8 cellular contexts compared by ENCODE assay signal in genomic region chr14:45252356-45253069, GRCh38. TPM values are rescaled to one million over a fixed set of nuclear protein-coding genes. Genes with fewer than 3 reads are reported as not detected.
DNase-seq lines count a peak whose midpoint lies in the region; ATAC-seq lines count a peak whose summit lies in the region.

No MANE protein-coding gene starts in this region.

- H2AFZ ChIP-seq in Karpas-422 (ENCODE audit: low read length), result no peak overlapping the region

- peaks cover 0 to 8% (median 0%) of the 10 kb centered on the region in 3 donors for H3K36me3 Mint-ChIP-seq in CD8-positive, alpha-beta memory T cell
- peaks cover 2% of the 10 kb centered on the region for H3K36me3 Mint-ChIP-seq in activated T-helper 1 cell treated with anti-CD3 and anti-CD28 coated beads, Interleukin-12 subunit alpha, Interleukin-12 subunit beta, Interleukin-2, Interleukin-4 antibody, amounts not matched to agents 30 ng/mL and 10 ng/mL and 1 ng/mL, durations not matched to agents 14 hours and 24 hours and 36 hours (ENCODE audit: low read depth)

- peaks cover 23 to 28% (median 27%) of the 10 kb centered on the region in 3 donors for H3K4me1 Mint-ChIP-seq in CD8-positive, alpha-beta memory T cell
- H3K4me1 Mint-ChIP-seq in activated T-helper 1 cell treated with anti-CD3 and anti-CD28 coated beads, Interleukin-12 subunit alpha, Interleukin-12 subunit beta, Interleukin-2, Interleukin-4 antibody, amounts not matched to agents 30 ng/mL and 10 ng/mL and 1 ng/mL, durations not matched to agents 14 hours and 24 hours and 36 hours (ENCODE audit: low read depth), result peaks cover 16% of the 10 kb centered on the region

- no peaks in the 10 kb centered on the region for H3K9me2 ChIP-seq in Karpas-422 (replicated peaks; ENCODE audit: insufficient read depth, low read length)

- peak overlapping the region; percentile 91 to 98 (median 95) for H3K4me3 Mint-ChIP-seq in CD8-positive, alpha-beta memory T cell
- H3K4me3 Mint-ChIP-seq in activated T-helper 1 cell treated with anti-CD3 and anti-CD28 coated beads, Interleukin-12 subunit alpha, Interleukin-12 subunit beta, Interleukin-2, Interleukin-4 antibody, amounts not matched to agents 30 ng/mL and 10 ng/mL and 1 ng/mL, durations not matched to agents 14 hours and 24 hours and 36 hours, result peak overlapping the region; percentile 94

- ATAC-seq in HG03108 (IDR thresholded peaks at IDR 0.05; ENCODE audit: unreplicated experiment) (no peak), HG03439 (IDR thresholded peaks at IDR 0.05; ENCODE audit: unreplicated experiment) (no peak)

- H3K4me3 ChIP-seq in CD8-positive, alpha-beta memory T cell (ENCODE audit: low read length), result peak overlapping the region; percentile 61
- H3K4me3 ChIP-seq in Karpas-422 (ENCODE audit: low read length), result peak overlapping the region; percentile 92
- H3K4me3 ChIP-seq in iPS-11a (ENCODE audit: low read depth, low read length), result peak overlapping the region; percentile 98

- H3K9me3 Mint-ChIP-seq in CD8-positive, alpha-beta memory T cell, result peaks cover 2 to 13% (median 5%) of the 10 kb centered on the region in 5 donors
- peaks cover 8% of the 10 kb centered on the region for H3K9me3 Mint-ChIP-seq in activated T-helper 1 cell treated with anti-CD3 and anti-CD28 coated beads, Interleukin-12 subunit alpha, Interleukin-12 subunit beta, Interleukin-2, Interleukin-4 antibody, amounts not matched to agents 30 ng/mL and 10 ng/mL and 1 ng/mL, durations not matched to agents 14 hours and 24 hours and 36 hours

- H3K79me2 ChIP-seq in Karpas-422 (ENCODE audit: low read length), result peaks cover 54% of the 10 kb centered on the region

- DNase-seq in CD8-positive, alpha-beta memory T cell, result peak in 1 of 5 donors; percentile 10
- DNase-seq in Karpas-422, result peak; percentile 87
- no peak for DNase-seq in activated T-helper 1 cell treated with anti-CD3 and anti-CD28 coated beads, Interleukin-12 subunit alpha, Interleukin-12 subunit beta, Interleukin-2, Interleukin-4 antibody, amounts not matched to agents 30 ng/mL and 10 ng/mL and 1 ng/mL, durations not matched to agents 14 hours and 24 hours and 36 hours (ENCODE audit: low spot score)
- peak; percentile 3 for DNase-seq in stimulated activated CD4-positive, alpha-beta T cell treated with anti-CD3 and anti-CD28 coated beads, Interleukin-4, amount 100 ng/mL, for 1 hour
- DNase-seq in DMS153 treated with DMSO at 0.1 percent for 48 hours (lab: John Stamatoyannopoulos, UW; ENCODE audit: unreplicated experiment), result no peak

- peak overlapping the region; percentile 98 for H3K4me2 ChIP-seq in Karpas-422 (ENCODE audit: low read depth, low read length, poor library complexity, severe bottlenecking)

- peak overlapping the region; percentile 90 to 99 (median 96) for H3K27ac Mint-ChIP-seq in CD8-positive, alpha-beta memory T cell
- peak overlapping the region; percentile 98 for H3K27ac Mint-ChIP-seq in activated T-helper 1 cell treated with anti-CD3 and anti-CD28 coated beads, Interleukin-12 subunit alpha, Interleukin-12 subunit beta, Interleukin-2, Interleukin-4 antibody, amounts not matched to agents 30 ng/mL and 10 ng/mL and 1 ng/mL, durations not matched to agents 14 hours and 24 hours and 36 hours

- H3K27me3 ChIP-seq in CD8-positive, alpha-beta memory T cell (ENCODE audit: insufficient read depth, low read length, poor library complexity, severe bottlenecking), result no peaks in the 10 kb centered on the region
- H3K27me3 ChIP-seq in Karpas-422 (ENCODE audit: low read length), result no peaks in the 10 kb centered on the region

- intact Hi-C loops in activated T-helper 1 cell treated with anti-CD3 and anti-CD28 coated beads, Interleukin-12 subunit alpha, Interleukin-12 subunit beta, Interleukin-2, Interleukin-4 antibody, amounts not matched to agents 30 ng/mL and 10 ng/mL and 1 ng/mL, durations not matched to agents 14 hours and 24 hours and 36 hours (cut with micrococcal nuclease), result loop anchor here (1.0 to 5.0 kb wide), 8 partner anchors 9 to 355 kb away; partner anchors contain the start of genes FKBP3, PRPF39 and TOGARAM1

- POLR2A ChIA-PET in CD8-positive, alpha-beta memory T cell (lab: Charles Lee), result interaction anchor here (0.7 to 1.7 kb wide), 3 partner anchors 116 to 291 kb away, joined by 3 to 9 read pairs (median 6); partner anchors contain the start of genes KLHL28 and TOGARAM1

- H3K27me3 Mint-ChIP-seq in CD8-positive, alpha-beta memory T cell, result no peaks in the 10 kb centered on the region
- peaks cover 2% of the 10 kb centered on the region for H3K27me3 Mint-ChIP-seq in activated T-helper 1 cell treated with anti-CD3 and anti-CD28 coated beads, Interleukin-12 subunit alpha, Interleukin-12 subunit beta, Interleukin-2, Interleukin-4 antibody, amounts not matched to agents 30 ng/mL and 10 ng/mL and 1 ng/mL, durations not matched to agents 14 hours and 24 hours and 36 hours (ENCODE audit: insufficient read depth)

- H3K36me3 ChIP-seq in CD8-positive, alpha-beta memory T cell (ENCODE audit: insufficient read depth, low read length), result no peaks in the 10 kb centered on the region
- peaks cover 22% of the 10 kb centered on the region for H3K36me3 ChIP-seq in Karpas-422 (ENCODE audit: insufficient read depth, low read length)

- CTCF ChIA-PET in CD8-positive, alpha-beta memory T cell (lab: Charles Lee), result interaction anchor here (0.9 to 2.8 kb wide), 11 partner anchors 11 to 356 kb away, joined by 3 to 13 read pairs (median 4); partner anchors contain the start of genes FKBP3 and KLHL28

- H3K9ac ChIP-seq in Karpas-422 (ENCODE audit: low read length), result peak overlapping the region; percentile 94

- peaks cover 11% of the 10 kb centered on the region for H4K20me1 ChIP-seq in Karpas-422 (ENCODE audit: insufficient read depth, low read depth, low read length)

- peak overlapping the region; percentile 81 for H3K27ac ChIP-seq in CD8-positive, alpha-beta memory T cell (ENCODE audit: low read depth, low read length)
- H3K27ac ChIP-seq in Karpas-422 (ENCODE audit: low read length), result peak overlapping the region; percentile 85

- H3K9me3 ChIP-seq in CD8-positive, alpha-beta memory T cell (ENCODE audit: low read length), result peaks cover under 1% of the 10 kb centered on the region
- peaks cover 4% of the 10 kb centered on the region; the same call in 1 of the 2 replicates for H3K9me3 ChIP-seq in Karpas-422 (ENCODE audit: low read length)

- peaks cover 28% of the 10 kb centered on the region for H3K4me1 ChIP-seq in CD8-positive, alpha-beta memory T cell (ENCODE audit: insufficient read depth, low read length)
- H3K4me1 ChIP-seq in Karpas-422 (ENCODE audit: low read length), result peaks cover 36% of the 10 kb centered on the region

RNA-seq across cellular contexts. Expression of gene MIS18BP1, which starts 0.5 kb away (rescaled TPM):
- total RNA-seq in CD8-positive, alpha-beta memory T cell, result 10 to 100 TPM; 25.2 to 28.2 TPM
- polyA plus RNA-seq in CD8-positive, alpha-beta memory T cell, result 28.7 TPM
- 93.3 and 147 TPM in 2 replicates for total RNA-seq in Karpas-422 (2014; rRNA removed; shearing (Covaris generic); ENCODE audit: low replicate concordance)
- total RNA-seq in activated T-helper 1 cell treated with anti-CD3 and anti-CD28 coated beads, Interleukin-12 subunit alpha, Interleukin-12 subunit beta, Interleukin-2, Interleukin-4 antibody, amounts not matched to agents 30 ng/mL and 10 ng/mL and 1 ng/mL, durations not matched to agents 14 hours and 24 hours and 36 hours, result 66.4 and 66.6 TPM in 2 replicates

Comparison
In these comparisons a context has a peak if more than half of its experiments do, and no peak if none do; other contexts are left out.
1. DNase-seq: peak in Karpas-422 (single experiment) and stimulated activated CD4-positive, alpha-beta T cell treated with anti-CD3 and anti-CD28 coated beads, Interleukin-4, amount 100 ng/mL, for 1 hour (single experiment); none in activated T-helper 1 cell treated with anti-CD3 and anti-CD28 coated beads, Interleukin-12 subunit alpha, Interleukin-12 subunit beta, Interleukin-2, Interleukin-4 antibody, amounts not matched to agents 30 ng/mL and 10 ng/mL and 1 ng/mL, durations not matched to agents 14 hours and 24 hours and 36 hours (single experiment) and DMS153 treated with DMSO at 0.1 percent for 48 hours (single experiment).
2. Peak in every context shown above with its lines, with median percentiles within 50 percentile points of each other: H3K4me3 ChIP-seq.